In the genomic region with DNA sequence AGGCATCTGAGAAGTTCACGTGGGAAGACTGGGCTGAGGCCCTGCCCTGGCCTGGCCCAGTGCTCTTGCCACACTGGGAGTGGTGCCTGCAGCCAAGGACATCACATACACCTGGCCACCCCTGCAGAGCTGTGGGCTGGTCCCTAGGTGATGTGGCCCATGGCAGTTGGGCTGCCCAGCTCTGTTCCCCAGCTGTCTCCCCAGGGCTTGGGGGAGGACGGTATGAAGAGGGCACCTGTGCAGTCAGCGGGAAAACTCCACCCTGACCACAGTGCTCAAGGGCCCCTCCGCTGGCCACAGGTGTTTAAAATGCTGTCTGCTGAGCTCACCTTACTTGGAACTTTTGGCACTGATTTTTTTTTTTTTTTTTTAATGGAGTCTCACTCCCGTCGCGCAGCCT, we compare ENCODE assay signal across 16 cellular contexts.
A peak's percentile ranks its signal among the peaks of the same experiment; 100 is the strongest.
DNase-seq lines count a peak whose midpoint lies in the region; ATAC-seq and TF ChIP-seq lines count a peak whose summit lies in the region.
"Had no signal": no experiment of that assay in that cellular context is flagged by ENCODE, and none has a peak within 500 bp of the region (broad histone marks: within the 10 kb centered on the region; RNA-seq: fewer than 3 reads in every experiment).

No MANE protein-coding gene starts in this region.

- peaks cover 2% of the 10 kb centered on the region for H3K27me3 Mint-ChIP-seq in activated naive CD4-positive, alpha-beta T cell treated with anti-CD3 and anti-CD28 coated beads, Interleukin-2, amount 50 U/mL, for 24 hours
- peaks cover 8% of the 10 kb centered on the region for H3K27me3 Mint-ChIP-seq in activated T-cell treated with anti-CD3 and anti-CD28 coated beads, Interleukin-2, amount 50 U/mL, for 4 hours (ENCODE audit: low read depth)
- H3K27me3 Mint-ChIP-seq: CD4-positive, alpha-beta T cell had no signal

- H3K36me3 ChIP-seq in upper lobe of right lung, result no peaks in the 10 kb centered on the region
- H3K36me3 ChIP-seq: MG63 had no signal

- H3K4me3 ChIP-seq in upper lobe of right lung, result no peak overlapping the region
- H3K4me3 ChIP-seq: A549, GM23338, MG63 had no signal

- no peak overlapping the region for H3K27ac ChIP-seq in upper lobe of right lung

- H3K27ac Mint-ChIP-seq in activated naive CD4-positive, alpha-beta T cell treated with anti-CD3 and anti-CD28 coated beads, Interleukin-2, amount 50 U/mL, for 24 hours, result no peak overlapping the region
- no peak overlapping the region for H3K27ac Mint-ChIP-seq in activated naive CD4-positive, alpha-beta T cell treated with anti-CD3 and anti-CD28 coated beads, Interleukin-2, amount 50 U/mL, for 72 hours
- H3K27ac Mint-ChIP-seq: CD4-positive, alpha-beta T cell; GM23338 had no signal

- no peaks in the 10 kb centered on the region for H3K9me3 ChIP-seq in upper lobe of right lung
- H3K9me3 ChIP-seq: A549, MG63 had no signal

- H3K4me1 ChIP-seq in upper lobe of right lung, result peaks cover 7% of the 10 kb centered on the region

- peak overlapping the region; percentile 47 for H3K4me3 Mint-ChIP-seq in activated naive CD4-positive, alpha-beta T cell treated with anti-CD3 and anti-CD28 coated beads, Interleukin-2, amount 50 U/mL, for 24 hours
- H3K4me3 Mint-ChIP-seq in activated T-cell treated with anti-CD3 and anti-CD28 coated beads, Interleukin-2, amount 50 U/mL, for 4 hours, result no peak overlapping the region
- H3K4me3 Mint-ChIP-seq: GM23338 had no signal

- no peaks in the 10 kb centered on the region for H3K36me3 Mint-ChIP-seq in activated naive CD4-positive, alpha-beta T cell treated with anti-CD3 and anti-CD28 coated beads, Interleukin-2, amount 50 U/mL, for 24 hours
- no peaks in the 10 kb centered on the region for H3K36me3 Mint-ChIP-seq in activated naive CD4-positive, alpha-beta T cell treated with anti-CD3 and anti-CD28 coated beads, Interleukin-2, amount 50 U/mL, for 72 hours
- H3K36me3 Mint-ChIP-seq in activated T-cell treated with anti-CD3 and anti-CD28 coated beads, Interleukin-2, amount 50 U/mL, for 4 hours (ENCODE audit: insufficient read depth), result no peaks in the 10 kb centered on the region

- H3K4me1 Mint-ChIP-seq in activated naive CD4-positive, alpha-beta T cell treated with anti-CD3 and anti-CD28 coated beads, Interleukin-2, amount 50 U/mL, for 24 hours, result peaks cover 49% of the 10 kb centered on the region
- peaks cover 56% of the 10 kb centered on the region for H3K4me1 Mint-ChIP-seq in activated T-cell treated with anti-CD3 and anti-CD28 coated beads, Interleukin-2, amount 50 U/mL, for 4 hours (ENCODE audit: low read depth)

- no peaks in the 10 kb centered on the region for H3K27me3 ChIP-seq in upper lobe of right lung

- no peak for DNase-seq in activated naive CD4-positive, alpha-beta T cell treated with anti-CD3 and anti-CD28 coated beads, Interleukin-2, amount 50 U/mL, for 72 hours (ENCODE audit: low spot score in 2 of 2)
- DNase-seq in NCI-H2196 (lab: John Stamatoyannopoulos, UW; ENCODE audit: unreplicated experiment) (peak; percentile 24), upper lobe of right lung (no peak), NCI-H2171 (lab: John Stamatoyannopoulos, UW) (no peak)
- no peak for DNase-seq in activated T-cell treated with anti-CD3 and anti-CD28 coated beads, Interleukin-2, amount 50 U/mL, for 4 hours
- DNase-seq: CD4-positive, alpha-beta T cell; EL; KBM-7; MG63; NCI-H1092 treated with DMSO at 0.1 percent for 48 hours; NCI-H1694 treated with DMSO at 0.1 percent for 48 hours had no signal

- H3K9me3 Mint-ChIP-seq in activated naive CD4-positive, alpha-beta T cell treated with anti-CD3 and anti-CD28 coated beads, Interleukin-2, amount 50 U/mL, for 24 hours, result no peaks in the 10 kb centered on the region
- no peaks in the 10 kb centered on the region for H3K9me3 Mint-ChIP-seq in activated naive CD4-positive, alpha-beta T cell treated with anti-CD3 and anti-CD28 coated beads, Interleukin-2, amount 50 U/mL, for 72 hours
- H3K9me3 Mint-ChIP-seq in activated T-cell treated with anti-CD3 and anti-CD28 coated beads, Interleukin-2, amount 50 U/mL, for 4 hours, result no peaks in the 10 kb centered on the region
- H3K9me3 Mint-ChIP-seq: CD4-positive, alpha-beta T cell; GM23338 had no signal

- no peak for ATAC-seq in activated naive CD4-positive, alpha-beta T cell treated with anti-CD3 and anti-CD28 coated beads, Interleukin-2, amount 50 U/mL, for 72 hours
- ATAC-seq in esophagus mucosa, result peak; percentile 53
- peak; percentile 25 for ATAC-seq in upper lobe of right lung
- no peak for ATAC-seq in activated T-cell treated with anti-CD3 and anti-CD28 coated beads, Interleukin-2, amount 50 U/mL, for 4 hours
- ATAC-seq in GM21367 (IDR thresholded peaks at IDR 0.05; ENCODE audit: unreplicated experiment), result no peak
- ATAC-seq: A549, GM23338 had no signal

- TF ChIP-seq CTCF in upper lobe of right lung (IDR thresholded peaks at IDR 0.05), result no peak

- intact Hi-C loops in upper lobe of right lung (cut with DNase I), result no loop called here

Comparison
In these comparisons a context has a peak if more than half of its experiments do, and no peak if none do; other contexts are left out.
1. ATAC-seq: peak in esophagus mucosa (single experiment) and upper lobe of right lung (single experiment); none in activated naive CD4-positive, alpha-beta T cell treated with anti-CD3 and anti-CD28 coated beads, Interleukin-2, amount 50 U/mL, for 72 hours (0 of 2), activated T-cell treated with anti-CD3 and anti-CD28 coated beads, Interleukin-2, amount 50 U/mL, for 4 hours (0 of 2) and GM21367 (single experiment).